Comparison of ENCODE assay signal across 18 cellular contexts in genomic region chr3:126552688-126553283, GRCh38. TPM values are rescaled to one million over a fixed set of nuclear protein-coding genes. Genes with fewer than 3 reads are reported as not detected.
DNase-seq lines count a peak whose midpoint lies in the region; ATAC-seq and TF ChIP-seq lines count a peak whose summit lies in the region.
"Had no signal": no experiment of that assay in that cellular context is flagged by ENCODE, and none has a peak within 500 bp of the region (broad histone marks: within the 10 kb centered on the region; RNA-seq: fewer than 3 reads in every experiment).

No MANE protein-coding gene starts in this region.

- H4K8ac ChIP-seq in mesendoderm (ENCODE audit: low read depth, low read length): no peak overlapping the region

- no peak overlapping the region for H3K4me2 ChIP-seq in mesendoderm (ENCODE audit: low read length)

- no peak overlapping the region for H3K27ac ChIP-seq in mesendoderm (ENCODE audit: low read depth, low read length)
- H3K27ac ChIP-seq: gastroesophageal sphincter had no signal

- H2BK120ac ChIP-seq in mesendoderm (ENCODE audit: low read depth, low read length): no peak overlapping the region

- H3K27me3 ChIP-seq in mesendoderm (ENCODE audit: insufficient read depth, low read length, poor library complexity): no peaks in the 10 kb centered on the region

- H3K4me3 ChIP-seq in mesendoderm (ENCODE audit: low read length): no peak overlapping the region
- H3K4me3 ChIP-seq: gastroesophageal sphincter, lung had no signal

- H3K36me3 Mint-ChIP-seq in endothelial cell (ENCODE audit: low read depth, unreplicated experiment): no peaks in the 10 kb centered on the region
- H3K36me3 Mint-ChIP-seq in osteocyte (ENCODE audit: unreplicated experiment): no peaks in the 10 kb centered on the region
- H3K36me3 Mint-ChIP-seq: activated naive CD4-positive, alpha-beta T cell treated with anti-CD3 and anti-CD28 coated beads, Interleukin-2, amount 50 U/mL, for 24 hours; naive thymus-derived CD8-positive, alpha-beta T cell had no signal

- ATAC-seq in GM21619 (IDR thresholded peaks at IDR 0.05; ENCODE audit: unreplicated experiment): no peak
- ATAC-seq in stimulated activated naive CD8-positive, alpha-beta T cell treated with anti-CD3 and anti-CD28 coated beads, Interleukin-15, amount 100 ng/mL, for 72 hours: no peak
- ATAC-seq: activated CD4-positive, CD25-positive, alpha-beta regulatory T cell treated with anti-CD3 and anti-CD28 coated beads, Interleukin-2, amount 50 U/mL, for 24 hours; gastroesophageal sphincter; naive thymus-derived CD8-positive, alpha-beta T cell had no signal

- H3K9me3 Mint-ChIP-seq in endothelial cell (ENCODE audit: unreplicated experiment) (no peaks in the 10 kb centered on the region), osteocyte (ENCODE audit: unreplicated experiment) (no peaks in the 10 kb centered on the region)
- H3K9me3 Mint-ChIP-seq in stimulated activated naive CD8-positive, alpha-beta T cell treated with anti-CD3 and anti-CD28 coated beads, Interleukin-15, amount 100 ng/mL, for 72 hours: no peaks in the 10 kb centered on the region
- H3K9me3 Mint-ChIP-seq: activated naive CD4-positive, alpha-beta T cell treated with anti-CD3 and anti-CD28 coated beads, Interleukin-2, amount 50 U/mL, for 24 hours; naive thymus-derived CD8-positive, alpha-beta T cell had no signal

- no peak overlapping the region for H3K9ac ChIP-seq in mesendoderm (ENCODE audit: low read length)

- H3K27ac Mint-ChIP-seq in endothelial cell (ENCODE audit: unreplicated experiment) (no peak overlapping the region), osteocyte (ENCODE audit: unreplicated experiment) (no peak overlapping the region)
- H3K27ac Mint-ChIP-seq in stimulated activated naive CD8-positive, alpha-beta T cell treated with anti-CD3 and anti-CD28 coated beads, Interleukin-15, amount 100 ng/mL, for 72 hours: no peak overlapping the region
- H3K27ac Mint-ChIP-seq: activated naive CD4-positive, alpha-beta T cell treated with anti-CD3 and anti-CD28 coated beads, Interleukin-2, amount 50 U/mL, for 24 hours; naive thymus-derived CD8-positive, alpha-beta T cell had no signal

- no peak overlapping the region for H3K23ac ChIP-seq in mesendoderm (ENCODE audit: low read length)

- H3K4ac ChIP-seq in mesendoderm (ENCODE audit: low read depth, low read length): no peak overlapping the region

- H3K79me2 ChIP-seq in mesendoderm (ENCODE audit: control insufficient read depth, insufficient read depth, low read length): no peaks in the 10 kb centered on the region

- TF ChIP-seq CTCF in endothelial cell (IDR thresholded peaks at IDR 0.05; ENCODE audit: unreplicated experiment) (no peak), osteocyte (IDR thresholded peaks at IDR 0.05) (no peak)

- DNase-seq in stimulated activated CD4-positive, alpha-beta T cell treated with anti-CD3 and anti-CD28 coated beads, Interleukin-4, amount 100 ng/mL, for 24 hours: peak; percentile 2
- no peak for DNase-seq in stimulated activated CD4-positive, alpha-beta T cell treated with anti-CD3 and anti-CD28 coated beads, Interleukin-12 subunit alpha, Interleukin-12 subunit beta, amount 100 ng/mL, for 4 hours
- DNase-seq in endothelial cell (ENCODE audit: low spot score) (peak; percentile 1), osteocyte (ENCODE audit: extremely low spot score, unreplicated experiment) (peak; percentile 83), mesendoderm (no peak)
- DNase-seq in stimulated activated naive CD8-positive, alpha-beta T cell treated with anti-CD3 and anti-CD28 coated beads, Interleukin-15, amount 100 ng/mL, for 72 hours: no peak
- DNase-seq: AML-193, COR-L47, erythroblast, SHP77 treated with DMSO at 0.1 percent for 48 hours had no signal

- no peak overlapping the region for H2AK5ac ChIP-seq in mesendoderm (ENCODE audit: low read length)

- no CpG with 5 or more reads among the region's 14 CpGs for WGBS in mesendoderm (ENCODE audit: extremely low coverage, insufficient coverage, low lambda C conversion rate)

- H3K18ac ChIP-seq in mesendoderm (ENCODE audit: low read length): no peak overlapping the region

- H3K56ac ChIP-seq in mesendoderm (ENCODE audit: low read length): no peak overlapping the region

- H3K27me3 Mint-ChIP-seq in endothelial cell (ENCODE audit: unreplicated experiment) (peaks cover 3% of the 10 kb centered on the region), osteocyte (ENCODE audit: unreplicated experiment) (peaks cover 16% of the 10 kb centered on the region)
- H3K27me3 Mint-ChIP-seq in stimulated activated naive CD8-positive, alpha-beta T cell treated with anti-CD3 and anti-CD28 coated beads, Interleukin-15, amount 100 ng/mL, for 72 hours: peaks cover 14% of the 10 kb centered on the region

- H2BK5ac ChIP-seq in mesendoderm (ENCODE audit: low read length): no peak overlapping the region

- no peak overlapping the region for H2BK15ac ChIP-seq in mesendoderm (replicated peaks; ENCODE audit: low read depth)

- peaks cover 3% of the 10 kb centered on the region for H3K4me1 ChIP-seq in mesendoderm (ENCODE audit: control insufficient read depth, low read depth, low read length)
- H3K4me1 ChIP-seq: gastroesophageal sphincter had no signal

- H3K4me1 Mint-ChIP-seq in endothelial cell (ENCODE audit: unreplicated experiment) (peaks cover 5% of the 10 kb centered on the region), osteocyte (ENCODE audit: unreplicated experiment) (peaks cover 13% of the 10 kb centered on the region)
- no peaks in the 10 kb centered on the region for H3K4me1 Mint-ChIP-seq in stimulated activated naive CD8-positive, alpha-beta T cell treated with anti-CD3 and anti-CD28 coated beads, Interleukin-15, amount 100 ng/mL, for 72 hours
- H3K4me1 Mint-ChIP-seq: activated naive CD4-positive, alpha-beta T cell treated with anti-CD3 and anti-CD28 coated beads, Interleukin-2, amount 50 U/mL, for 24 hours; naive thymus-derived CD8-positive, alpha-beta T cell had no signal

- no peak overlapping the region for H4K5ac ChIP-seq in mesendoderm (ENCODE audit: low read length)

- no peaks in the 10 kb centered on the region for H3K79me1 ChIP-seq in mesendoderm (ENCODE audit: low read length)

- no peak overlapping the region for H3K4me3 Mint-ChIP-seq in endothelial cell (ENCODE audit: unreplicated experiment)
- H3K4me3 Mint-ChIP-seq in osteocyte (ENCODE audit: unreplicated experiment): no peak overlapping the region
- H3K4me3 Mint-ChIP-seq in stimulated activated naive CD8-positive, alpha-beta T cell treated with anti-CD3 and anti-CD28 coated beads, Interleukin-15, amount 100 ng/mL, for 72 hours: no peak overlapping the region
- H3K4me3 Mint-ChIP-seq: activated naive CD4-positive, alpha-beta T cell treated with anti-CD3 and anti-CD28 coated beads, Interleukin-2, amount 50 U/mL, for 24 hours; naive thymus-derived CD8-positive, alpha-beta T cell had no signal

- no peaks in the 10 kb centered on the region for H3K36me3 ChIP-seq in mesendoderm (ENCODE audit: control insufficient read depth, insufficient read depth, low read length)
- H3K36me3 ChIP-seq: gastroesophageal sphincter had no signal

RNA-seq across cellular contexts. Expression of gene C3orf22, which starts 5.9 kb away (rescaled TPM):
- total RNA-seq in endothelial cell (ENCODE audit: unreplicated experiment) (not detected), osteocyte (not detected in 2 replicates)
- polyA plus RNA-seq in mesendoderm (2013, experiment 1 of 2): not detected
- not detected for polyA plus RNA-seq in mesendoderm (2013, experiment 2 of 2)
- total RNA-seq: gastroesophageal sphincter; naive thymus-derived CD8-positive, alpha-beta T cell; pulmonary artery endothelial cell; T-helper 2 cell treated with Interferon-gamma antibody and Interleukin-4, amounts not matched to agents 100 ng/mL and 5 ng/mL, for 36 hours had no signal
- polyA plus RNA-seq: lung; naive thymus-derived CD8-positive, alpha-beta T cell had no signal

RNA-seq across cellular contexts. Expression of gene CHST13, which starts 28.8 kb away (rescaled TPM):
- total RNA-seq in endothelial cell (ENCODE audit: unreplicated experiment) (not detected), osteocyte (not detected in 2 replicates)
- 1.5 TPM for polyA plus RNA-seq in mesendoderm (2013, experiment 1 of 2)
- polyA plus RNA-seq in mesendoderm (2013, experiment 2 of 2): 1.8 TPM
- total RNA-seq: naive thymus-derived CD8-positive, alpha-beta T cell; pulmonary artery endothelial cell; T-helper 2 cell treated with Interferon-gamma antibody and Interleukin-4, amounts not matched to agents 100 ng/mL and 5 ng/mL, for 36 hours had no signal

RNA-seq across cellular contexts. Expression of gene UROC1, which starts 35.2 kb away (rescaled TPM):
- total RNA-seq in endothelial cell (ENCODE audit: unreplicated experiment) (not detected), osteocyte (not detected in 2 replicates)
- polyA plus RNA-seq in mesendoderm (2013, experiment 1 of 2): 0.01 TPM
- polyA plus RNA-seq in mesendoderm (2013, experiment 2 of 2): not detected
- total RNA-seq: gastroesophageal sphincter; pulmonary artery endothelial cell; T-helper 2 cell treated with Interferon-gamma antibody and Interleukin-4, amounts not matched to agents 100 ng/mL and 5 ng/mL, for 36 hours had no signal

Comparison
In these comparisons a context has a peak if more than half of its experiments do, and no peak if none do; other contexts are left out.
1. DNase-seq: peak in stimulated activated CD4-positive, alpha-beta T cell treated with anti-CD3 and anti-CD28 coated beads, Interleukin-4, amount 100 ng/mL, for 24 hours (single experiment), endothelial cell (single experiment) and osteocyte (single experiment); none in stimulated activated CD4-positive, alpha-beta T cell treated with anti-CD3 and anti-CD28 coated beads, Interleukin-12 subunit alpha, Interleukin-12 subunit beta, amount 100 ng/mL, for 4 hours (single experiment), stimulated activated naive CD8-positive, alpha-beta T cell treated with anti-CD3 and anti-CD28 coated beads, Interleukin-15, amount 100 ng/mL, for 72 hours (0 of 2) and mesendoderm (single experiment).